ENCODE assay signal across 14 cellular contexts in the genomic region with DNA sequence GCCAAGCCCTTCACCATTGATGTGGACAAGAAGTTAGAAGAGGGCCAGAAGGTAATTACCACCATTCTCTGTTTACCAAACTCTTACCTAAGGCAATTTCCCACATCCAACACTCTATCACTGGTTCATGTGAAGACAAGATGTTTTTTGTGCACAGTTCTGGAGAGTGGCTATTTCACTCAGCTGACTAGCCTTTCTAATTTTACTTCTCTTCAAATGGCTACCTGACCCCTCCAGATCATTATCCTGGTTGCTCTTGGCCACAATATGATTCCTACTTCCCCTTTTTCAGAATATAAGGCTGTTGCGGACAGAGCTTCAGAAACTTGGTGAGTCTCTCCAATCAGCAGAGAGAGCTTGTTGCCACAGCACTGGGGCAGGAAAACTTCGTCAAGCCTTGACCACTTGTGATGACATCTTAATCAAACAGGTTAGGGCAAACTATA. TPM values are rescaled to one million over a fixed set of nuclear protein-coding genes. Genes with fewer than 3 reads are reported as not detected.
A peak's percentile ranks its signal among the peaks of the same experiment; 100 is the strongest.
DNase-seq lines count a peak whose midpoint lies in the region; ATAC-seq and TF ChIP-seq lines count a peak whose summit lies in the region.
"Had no signal": no experiment of that assay in that cellular context is flagged by ENCODE, and none has a peak within 500 bp of the region (broad histone marks: within the 10 kb centered on the region; RNA-seq: fewer than 3 reads in every experiment).

No MANE protein-coding gene starts in this region.

- H3K27me3 Mint-ChIP-seq in endothelial cell (ENCODE audit: unreplicated experiment) (no peaks in the 10 kb centered on the region), mesothelial cell of epicardium (ENCODE audit: low read depth) (no peaks in the 10 kb centered on the region)
- H3K27me3 Mint-ChIP-seq in T-helper 2 cell treated with Interferon-gamma antibody and Interleukin-4, amounts not matched to agents 5 μg/mL and 100 μg/mL, for 36 hours (ENCODE audit: low read depth), result no peaks in the 10 kb centered on the region

- H3K27ac Mint-ChIP-seq in endothelial cell (ENCODE audit: unreplicated experiment), result peak overlapping the region; percentile 49
- no peak overlapping the region for H3K27ac Mint-ChIP-seq in T-helper 2 cell treated with Interferon-gamma antibody and Interleukin-4, amounts not matched to agents 5 μg/mL and 100 μg/mL, for 36 hours
- H3K27ac Mint-ChIP-seq in mesothelial cell of epicardium, result no peak overlapping the region
- H3K27ac Mint-ChIP-seq: neural progenitor cell had no signal

- H3K4me3 Mint-ChIP-seq in endothelial cell (ENCODE audit: unreplicated experiment) (no peak overlapping the region), mesothelial cell of epicardium (no peak overlapping the region)
- H3K4me3 Mint-ChIP-seq in T-helper 2 cell treated with Interferon-gamma antibody and Interleukin-4, amounts not matched to agents 5 μg/mL and 100 μg/mL, for 36 hours, result no peak overlapping the region
- H3K4me3 Mint-ChIP-seq: neural progenitor cell had no signal

- TF ChIP-seq CTCF in GM20000 (IDR thresholded peaks at IDR 0.05; ENCODE audit: extremely low read depth, missing control alignments), result no peak
- TF ChIP-seq CTCF in endothelial cell (IDR thresholded peaks at IDR 0.05; ENCODE audit: unreplicated experiment), result no peak
- no peak for TF ChIP-seq CTCF in mesothelial cell of epicardium (IDR thresholded peaks at IDR 0.05; ENCODE audit: unreplicated experiment)

- H3K36me3 Mint-ChIP-seq in endothelial cell (ENCODE audit: low read depth, unreplicated experiment) (peaks cover 41% of the 10 kb centered on the region), mesothelial cell of epicardium (peaks cover 14% of the 10 kb centered on the region)
- H3K36me3 Mint-ChIP-seq in T-helper 2 cell treated with Interferon-gamma antibody and Interleukin-4, amounts not matched to agents 5 μg/mL and 100 μg/mL, for 36 hours (ENCODE audit: low read depth), result peaks cover 71% of the 10 kb centered on the region

- H3K9me3 Mint-ChIP-seq in endothelial cell (ENCODE audit: unreplicated experiment), result no peaks in the 10 kb centered on the region
- no peaks in the 10 kb centered on the region for H3K9me3 Mint-ChIP-seq in T-helper 2 cell treated with Interferon-gamma antibody and Interleukin-4, amounts not matched to agents 5 μg/mL and 100 μg/mL, for 36 hours
- H3K9me3 Mint-ChIP-seq in mesothelial cell of epicardium, result no peaks in the 10 kb centered on the region
- H3K9me3 Mint-ChIP-seq: neural progenitor cell had no signal

- H3K4me1 Mint-ChIP-seq in endothelial cell (ENCODE audit: unreplicated experiment) (peaks cover 5% of the 10 kb centered on the region), mesothelial cell of epicardium (peaks cover under 1% of the 10 kb centered on the region)
- H3K4me1 Mint-ChIP-seq in T-helper 2 cell treated with Interferon-gamma antibody and Interleukin-4, amounts not matched to agents 5 μg/mL and 100 μg/mL, for 36 hours (ENCODE audit: low read depth), result peaks cover 3% of the 10 kb centered on the region
- H3K4me1 Mint-ChIP-seq: neural progenitor cell had no signal

- no peak for ATAC-seq in HG02588 (IDR thresholded peaks at IDR 0.05; ENCODE audit: unreplicated experiment)
- ATAC-seq: left ventricle myocardium superior had no signal

- DNase-seq in GF-D8 (lab: John Stamatoyannopoulos, UW) (peak; percentile 66), GM20000 (ENCODE audit: low spot score) (peak; percentile 39), NOMO-1 treated with DMSO at 0.1 percent for 48 hours (lab: John Stamatoyannopoulos, UW; ENCODE audit: unreplicated experiment) (peak; percentile 95), endothelial cell (ENCODE audit: low spot score) (no peak), hepatic stellate cell (ENCODE audit: low spot score) (no peak), mesothelial cell of epicardium (ENCODE audit: low spot score in 2 of 2, unreplicated experiment in 2 of 2) (no peak)
- DNase-seq in T-helper 2 cell treated with Interferon-gamma antibody and Interleukin-4, amounts not matched to agents 5 μg/mL and 100 μg/mL, for 36 hours (ENCODE audit: low spot score), result no peak
- DNase-seq: BE2C, left ventricle myocardium superior, NCI-H187, NCI-H69 had no signal

RNA-seq across cellular contexts. Expression of gene KIF20A, which starts 7.1 kb away (rescaled TPM):
- total RNA-seq in endothelial cell (ENCODE audit: unreplicated experiment) (10.3 TPM), mesothelial cell of epicardium (24.4 to 27.0 TPM (median 26.8 TPM) in 3 replicates)

RNA-seq across cellular contexts. Expression of gene BRD8, which starts 7.6 kb away (rescaled TPM):
- total RNA-seq in endothelial cell (ENCODE audit: unreplicated experiment), result 52.0 TPM
- total RNA-seq in mesothelial cell of epicardium, result 88.7 to 89.3 TPM (median 89.0 TPM) in 3 replicates

RNA-seq across cellular contexts. Expression of gene CDC23, which starts 27.1 kb away (rescaled TPM):
- total RNA-seq in endothelial cell (ENCODE audit: unreplicated experiment) (40.8 TPM), mesothelial cell of epicardium (37.6 to 44.1 TPM (median 39.0 TPM) in 3 replicates)

RNA-seq across cellular contexts. Expression of gene NME5, which starts 46.8 kb away (rescaled TPM):
- total RNA-seq in endothelial cell (ENCODE audit: unreplicated experiment), result 0.82 TPM
- total RNA-seq in mesothelial cell of epicardium, result 2.4 to 3.4 TPM (median 2.7 TPM) in 3 replicates
- total RNA-seq: activated CD8-positive, alpha-beta memory T cell treated with anti-CD3 and anti-CD28 coated beads for 36 hours had no signal

Comparison
In these comparisons a context has a peak if more than half of its experiments do, and no peak if none do; other contexts are left out.
1. DNase-seq: peak in GF-D8 (single experiment), GM20000 (single experiment) and NOMO-1 treated with DMSO at 0.1 percent for 48 hours (single experiment); none in endothelial cell (single experiment), T-helper 2 cell treated with Interferon-gamma antibody and Interleukin-4, amounts not matched to agents 5 μg/mL and 100 μg/mL, for 36 hours (single experiment), hepatic stellate cell (single experiment) and mesothelial cell of epicardium (0 of 2).